In genomic region chr4:142443469-142443868, GRCh38 we compare ENCODE assay signal across 21 cellular contexts.
A peak's percentile ranks its signal among the peaks of the same experiment; 100 is the strongest.
DNase-seq lines count a peak whose midpoint lies in the region; ATAC-seq, FAIRE-seq and TF ChIP-seq lines count a peak whose summit lies in the region.
"Had no signal": no experiment of that assay in that cellular context is flagged by ENCODE, and none has a peak within 500 bp of the region (broad histone marks: within the 10 kb centered on the region; RNA-seq: fewer than 3 reads in every experiment).

No MANE protein-coding gene starts in this region.

- TF ChIP-seq POLR2A in HCT116 (IDR thresholded peaks at IDR 0.05; ENCODE audit: borderline replicate concordance, extremely low read depth, insufficient read depth, insufficient read length) (no peak), H1 (IDR thresholded peaks at IDR 0.05; ENCODE audit: control extremely low read depth in 1 of 2, low read depth in 2 of 2, low read length in 2 of 2) (no peak)

- FAIRE-seq in H1 (lab: Jason Lieb, UNC), result no peak
- FAIRE-seq: A204.1, H54 had no signal

- H3K4me3 ChIP-seq in HCT116 (replicated peaks in 1 of 2; ENCODE audit: low read depth in 1 of 2, low read length in 2 of 2), result no peak overlapping the region
- no peak overlapping the region for H3K4me3 ChIP-seq in H1 (ENCODE audit: extremely low read depth in 1 of 4, insufficient read depth in 2 of 4, low read depth in 3 of 4, low read length in 4 of 4)
- H3K4me3 ChIP-seq in neural progenitor cell, result no peak overlapping the region

- no peak overlapping the region for H4K5ac ChIP-seq in H1 (ENCODE audit: insufficient read length, low read depth, low read length)

- RAD21 ChIA-PET in HCT116 (lab: Charles Lee; ENCODE audit: low non-redundant PET in 1 of 2, low total read pairs in 2 of 2, uncharacterized antibody in 2 of 2, unreplicated experiment in 2 of 2), result no interaction called here

- H2BK5ac ChIP-seq in H1 (ENCODE audit: low read depth, low read length), result no peak overlapping the region

- H3K23me2 ChIP-seq in H1 (ENCODE audit: low read depth, low read length), result no peaks in the 10 kb centered on the region

- H3K4me2 ChIP-seq in HCT116 (ENCODE audit: low read length), result no peak overlapping the region
- H3K4me2 ChIP-seq in H1 (ENCODE audit: insufficient read depth in 1 of 2, low read depth in 2 of 2, low read length in 2 of 2), result no peak overlapping the region
- no peak overlapping the region for H3K4me2 ChIP-seq in neural progenitor cell
- H3K4me2 ChIP-seq: SK-N-SH had no signal

- H2BK15ac ChIP-seq in H1 (ENCODE audit: low read length), result no peak overlapping the region

- no peak for DNase-seq in activated naive CD4-positive, alpha-beta T cell treated with anti-CD3 and anti-CD28 coated beads for 36 hours
- DNase-seq in HCT116 (ENCODE audit: low read depth, low spot score), result no peak
- no peak for DNase-seq in H1 (ENCODE audit: low read depth in 1 of 2, low spot score in 2 of 2)
- no peak for DNase-seq in neural progenitor cell (ENCODE audit: low spot score)
- no peak for DNase-seq in NCI-H748 (lab: John Stamatoyannopoulos, UW; ENCODE audit: unreplicated experiment)
- no peak for DNase-seq in GM13977 (ENCODE audit: low spot score)
- DNase-seq: BE2C; CD4-positive, alpha-beta T cell; DMS153; EL; NCI-H1092 treated with DMSO at 0.1 percent for 48 hours; NCI-H146; NCI-H2081 treated with DMSO at 0.1 percent for 48 hours; NCI-H774; SHP77; SK-N-SH had no signal

- H3K36me3 ChIP-seq in HCT116 (ENCODE audit: control insufficient read depth in 1 of 2, insufficient read depth in 2 of 2, low read length in 2 of 2) (no peaks in the 10 kb centered on the region), H1 (ENCODE audit: control insufficient read depth in 2 of 4, insufficient read depth in 4 of 4, low read length in 3 of 4) (no peaks in the 10 kb centered on the region), neural progenitor cell (no peaks in the 10 kb centered on the region)
- H3K36me3 ChIP-seq: BE2C had no signal

- TF ChIP-seq EP300 in H1 (IDR thresholded peaks at IDR 0.05; ENCODE audit: borderline replicate concordance in 1 of 2, low read depth in 2 of 2, low read length in 2 of 2), result no peak

- 0 out of 6 replicates have a peak, but pooled peaks of 1 of the 3 experiments have one; percentile 15 for TF ChIP-seq CTCF in HCT116 (IDR thresholded peaks at IDR 0.05 in 2 of 3, conservative IDR thresholded peaks at IDR 0.05 in 1 of 3; ENCODE audit: borderline replicate concordance in 1 of 3, insufficient read depth in 1 of 3, low read depth in 2 of 3, low read length in 2 of 3)
- peak; percentile 23 to 56 (median 30) for TF ChIP-seq CTCF in H1 (IDR thresholded peaks at IDR 0.05; ENCODE audit: control extremely low read depth in 1 of 3, insufficient read depth in 1 of 3, low read depth in 1 of 3, low read length in 3 of 3)
- peak; percentile 9 for TF ChIP-seq CTCF in neural progenitor cell (IDR thresholded peaks at IDR 0.05)
- no peak for TF ChIP-seq CTCF in GM13977 (IDR thresholded peaks at IDR 0.05; ENCODE audit: extremely low read depth, insufficient read depth, missing control alignments)

- CTCF ChIA-PET in activated naive CD4-positive, alpha-beta T cell treated with anti-CD3 and anti-CD28 coated beads for 36 hours (lab: Charles Lee), result no interaction called here
- CTCF ChIA-PET in HCT116 (lab: Charles Lee) (no interaction called here), H1 (lab: Charles Lee; ENCODE audit: partially characterized antibody) (interaction anchor here (0.6 to 1.0 kb wide), 3 partner anchors 87 to 216 kb away, joined by 3 to 7 read pairs (median 3); no protein-coding TSS in a partner anchor)

- peaks cover 50% of the 10 kb centered on the region for H3K4me1 Mint-ChIP-seq in activated naive CD4-positive, alpha-beta T cell treated with anti-CD3 and anti-CD28 coated beads, Interleukin-2, amount 50 U/mL, for 24 hours
- H3K4me1 Mint-ChIP-seq in activated naive CD4-positive, alpha-beta T cell treated with anti-CD3 and anti-CD28 coated beads for 36 hours (ENCODE audit: low read depth), result peaks cover 37% of the 10 kb centered on the region
- no peaks in the 10 kb centered on the region for H3K4me1 Mint-ChIP-seq in neural progenitor cell

- H4K20me1 ChIP-seq in HCT116 (ENCODE audit: insufficient read depth), result no peaks in the 10 kb centered on the region
- no peaks in the 10 kb centered on the region for H4K20me1 ChIP-seq in H1 (replicated peaks in 1 of 2; ENCODE audit: control insufficient read depth in 1 of 2, insufficient read depth in 2 of 2, low read length in 2 of 2)
- H4K20me1 ChIP-seq in neural progenitor cell (ENCODE audit: low read depth), result no peaks in the 10 kb centered on the region

- H3K27me3 ChIP-seq in HCT116 (ENCODE audit: insufficient read depth, low read length) (no peaks in the 10 kb centered on the region), H1 (replicated peaks in 1 of 4; ENCODE audit: control insufficient read depth in 3 of 4, extremely low read depth in 1 of 4, insufficient read depth in 3 of 4, low read length in 3 of 4) (no peaks in the 10 kb centered on the region), neural progenitor cell (no peaks in the 10 kb centered on the region)
- H3K27me3 ChIP-seq: BE2C had no signal

- peaks cover 10% of the 10 kb centered on the region for H3K9me3 Mint-ChIP-seq in activated naive CD4-positive, alpha-beta T cell treated with anti-CD3 and anti-CD28 coated beads, Interleukin-2, amount 50 U/mL, for 24 hours
- H3K9me3 Mint-ChIP-seq in activated naive CD4-positive, alpha-beta T cell treated with anti-CD3 and anti-CD28 coated beads for 36 hours, result peaks cover 8% of the 10 kb centered on the region
- H3K9me3 Mint-ChIP-seq in neural progenitor cell, result no peaks in the 10 kb centered on the region

- no peak overlapping the region for H3K4ac ChIP-seq in H1 (replicated peaks; ENCODE audit: insufficient read length, low read depth, low read length)

- H3K4me1 ChIP-seq in HCT116 (ENCODE audit: control insufficient read depth in 1 of 2, insufficient read depth in 2 of 2, low read length in 2 of 2) (no peaks in the 10 kb centered on the region), H1 (replicated peaks in 1 of 4; ENCODE audit: control insufficient read depth in 3 of 4, insufficient read depth in 4 of 4, low read length in 3 of 4) (no peaks in the 10 kb centered on the region), neural progenitor cell (no peaks in the 10 kb centered on the region)
- H3K4me1 ChIP-seq: BE2C, Caco-2 had no signal

- no peak overlapping the region for H2BK20ac ChIP-seq in H1 (ENCODE audit: low read length)

- H4K91ac ChIP-seq in H1 (replicated peaks; ENCODE audit: insufficient read length, low read length), result no peak overlapping the region

- no peak overlapping the region for H3K23ac ChIP-seq in H1 (ENCODE audit: insufficient read length)

- ATAC-seq in HCT116 (no peak), HG03175 (IDR thresholded peaks at IDR 0.05; ENCODE audit: unreplicated experiment) (no peak)

- H3K27ac ChIP-seq in HCT116 (ENCODE audit: low read depth, low read length) (no peak overlapping the region), H1 (ENCODE audit: low read depth, low read length) (no peak overlapping the region), neural progenitor cell (no peak overlapping the region)

- H3K9ac ChIP-seq in HCT116 (ENCODE audit: low read length) (no peak overlapping the region), H1 (replicated peaks in 1 of 4; ENCODE audit: extremely low read depth in 1 of 4, low read depth in 3 of 4, low read length in 3 of 4) (no peak overlapping the region), neural progenitor cell (no peak overlapping the region)
- H3K9ac ChIP-seq: SK-N-SH had no signal

- H3K79me1 ChIP-seq in H1 (ENCODE audit: low read depth, low read length), result no peaks in the 10 kb centered on the region

- H3K36me3 Mint-ChIP-seq in activated naive CD4-positive, alpha-beta T cell treated with anti-CD3 and anti-CD28 coated beads, Interleukin-2, amount 50 U/mL, for 24 hours, result peaks cover 10% of the 10 kb centered on the region
- peaks cover 5% of the 10 kb centered on the region for H3K36me3 Mint-ChIP-seq in activated naive CD4-positive, alpha-beta T cell treated with anti-CD3 and anti-CD28 coated beads for 36 hours (ENCODE audit: low read depth)
- no peaks in the 10 kb centered on the region for H3K36me3 Mint-ChIP-seq in neural progenitor cell

- H2BK12ac ChIP-seq in H1 (ENCODE audit: low read depth, low read length), result no peak overlapping the region

- intact Hi-C loops in activated naive CD4-positive, alpha-beta T cell treated with anti-CD3 and anti-CD28 coated beads for 36 hours (cut with micrococcal nuclease), result no loop called here
- intact Hi-C loops in HCT116 (cut with micrococcal nuclease), result no loop called here

- TF ChIP-seq RAD21 in HCT116 (IDR thresholded peaks at IDR 0.05; ENCODE audit: low read depth) (peak; percentile 30; the same call in 1 of the 2 replicates), H1 (IDR thresholded peaks at IDR 0.05 in 1 of 2, conservative IDR thresholded peaks at IDR 0.05 in 1 of 2; ENCODE audit: low read depth in 2 of 2, low read length in 2 of 2) (peak; percentile 47 to 59)

- H3K9me2 ChIP-seq in HCT116 (ENCODE audit: insufficient read depth), result no peaks in the 10 kb centered on the region
- H3K9me2 ChIP-seq: SK-N-SH had no signal

- no peaks in the 10 kb centered on the region for H3K9me3 ChIP-seq in HCT116 (ENCODE audit: control insufficient read depth in 1 of 2, insufficient read depth in 1 of 2, low read depth in 1 of 2, low read length in 2 of 2)
- no peaks in the 10 kb centered on the region for H3K9me3 ChIP-seq in H1 (ENCODE audit: insufficient read depth in 2 of 2, low read depth in 1 of 2, low read length in 1 of 2)
- no peaks in the 10 kb centered on the region for H3K9me3 ChIP-seq in neural progenitor cell (ENCODE audit: low read depth)
- H3K9me3 ChIP-seq: BE2C, Caco-2, SK-N-SH had no signal

- no peak overlapping the region for H3K18ac ChIP-seq in H1 (ENCODE audit: extremely low read depth, low read length)

- H3K79me2 ChIP-seq in HCT116 (ENCODE audit: insufficient read depth, low read length) (no peaks in the 10 kb centered on the region), H1 (ENCODE audit: control insufficient read depth in 1 of 2, insufficient read depth in 2 of 2, low read length in 2 of 2) (no peaks in the 10 kb centered on the region), neural progenitor cell (ENCODE audit: low read depth) (no peaks in the 10 kb centered on the region)

- no peak overlapping the region for H4K8ac ChIP-seq in H1 (ENCODE audit: extremely low read depth, insufficient read depth, low read length)

- no TSS peak for BruUV-seq in HCT116 (replicated peaks; lab: Mats Ljungman, UMichigan)

- POLR2A ChIA-PET in HCT116 (lab: Charles Lee), result no interaction called here
- POLR2A ChIA-PET in H1 (lab: Charles Lee; ENCODE audit: partially characterized antibody), result no interaction called here

- H2AK5ac ChIP-seq in H1 (ENCODE audit: low read depth, low read length), result no peak overlapping the region

- no peak overlapping the region for H3K4me3 Mint-ChIP-seq in activated naive CD4-positive, alpha-beta T cell treated with anti-CD3 and anti-CD28 coated beads, Interleukin-2, amount 50 U/mL, for 24 hours
- no peak overlapping the region for H3K4me3 Mint-ChIP-seq in activated naive CD4-positive, alpha-beta T cell treated with anti-CD3 and anti-CD28 coated beads for 36 hours
- no peak overlapping the region for H3K4me3 Mint-ChIP-seq in neural progenitor cell
- H3K4me3 Mint-ChIP-seq: CD4-positive, alpha-beta T cell had no signal

- in situ Hi-C loops in GM13977 (cut with MboI; ENCODE audit: low pct_unique_long_range_greater_than_20kb, low sequenced_read_pairs, unreplicated experiment), result no loop called here

- peak overlapping the region; percentile 26 for H3K27ac Mint-ChIP-seq in activated naive CD4-positive, alpha-beta T cell treated with anti-CD3 and anti-CD28 coated beads, Interleukin-2, amount 50 U/mL, for 24 hours
- no peak overlapping the region for H3K27ac Mint-ChIP-seq in activated naive CD4-positive, alpha-beta T cell treated with anti-CD3 and anti-CD28 coated beads for 36 hours
- H3K27ac Mint-ChIP-seq in neural progenitor cell, result no peak overlapping the region
- H3K27ac Mint-ChIP-seq: CD4-positive, alpha-beta T cell had no signal

- no peaks in the 10 kb centered on the region for H3F3A ChIP-seq in neural progenitor cell (ENCODE audit: low read depth)

- H2AFZ ChIP-seq in HCT116 (ENCODE audit: low read depth, low read length, poor library complexity, severe bottlenecking) (no peak overlapping the region), H1 (ENCODE audit: low read length) (no peak overlapping the region), neural progenitor cell (replicated peaks) (no peak overlapping the region)

- H3K14ac ChIP-seq in H1 (ENCODE audit: insufficient read length), result no peak overlapping the region

- H3K56ac ChIP-seq in H1 (replicated peaks; ENCODE audit: insufficient read length, low read depth, low read length), result no peak overlapping the region

- no peaks in the 10 kb centered on the region for H3K27me3 Mint-ChIP-seq in activated naive CD4-positive, alpha-beta T cell treated with anti-CD3 and anti-CD28 coated beads, Interleukin-2, amount 50 U/mL, for 24 hours
- H3K27me3 Mint-ChIP-seq in activated naive CD4-positive, alpha-beta T cell treated with anti-CD3 and anti-CD28 coated beads for 36 hours (ENCODE audit: low read depth), result no peaks in the 10 kb centered on the region
- peaks cover 2% of the 10 kb centered on the region for H3K27me3 Mint-ChIP-seq in neural progenitor cell (ENCODE audit: insufficient read depth, low read depth)
- H3K27me3 Mint-ChIP-seq: CD4-positive, alpha-beta T cell had no signal

- 98% methylated on average over 4 of the region's 5 CpGs; no CpG with 5 or more reads in 1 of the 2 experiments for WGBS in H1 (ENCODE audit: extremely low coverage in 1 of 2, insufficient coverage in 1 of 2, insufficient read length in 1 of 2, insufficient replicate concordance in 2 of 2, low coverage in 1 of 2, low lambda C conversion rate in 2 of 2, missing lambda C conversion rate in 1 of 2), 2 experiments

- no peak overlapping the region for H2BK120ac ChIP-seq in H1 (replicated peaks; ENCODE audit: low read depth, low read length)
